In genomic region chr5:143183989-143184388, GRCh38 we compare ENCODE assay signal across 1 cellular context.
TF ChIP-seq lines count a peak whose summit lies in the region.

No MANE protein-coding gene starts in this region.

TF ChIP-seq in GM12878, 131 proteins besides CTCF, POLR2A, EP300 and RAD21:
- TF ChIP-seq STAT1 (conservative IDR thresholded peaks at IDR 0.05) (no peak), JUND (IDR thresholded peaks at IDR 0.05; ENCODE audit: low read depth, low read length) (no peak), USF2 (IDR thresholded peaks at IDR 0.05; ENCODE audit: borderline replicate concordance, low read depth, low read length) (no peak), ZNF207 (IDR thresholded peaks at IDR 0.05; ENCODE audit: borderline replicate concordance) (no peak), ZBTB4 (CRISPR knock-in tag; IDR thresholded peaks at IDR 0.05) (no peak), BCL3 (IDR thresholded peaks at IDR 0.05; ENCODE audit: borderline replicate concordance, insufficient read depth, low read depth, low read length, poor library complexity, severe bottlenecking) (no peak), TBL1XR1 (IDR thresholded peaks at IDR 0.05; ENCODE audit: low read depth, low read length) (no peak), NR2C2 (IDR thresholded peaks at IDR 0.05; ENCODE audit: borderline replicate concordance, control insufficient read depth, insufficient read length, low read depth) (no peak), HDGF (IDR thresholded peaks at IDR 0.05) (no peak), GABPA (IDR thresholded peaks at IDR 0.05; ENCODE audit: low read depth) (no peak)
